17 cellular contexts compared by ENCODE assay signal in genomic region chr17:199806-200603, GRCh38. TPM values are rescaled to one million over a fixed set of nuclear protein-coding genes. Genes with fewer than 3 reads are reported as not detected.
DNase-seq lines count a peak whose midpoint lies in the region; ATAC-seq and TF ChIP-seq lines count a peak whose summit lies in the region.
"Had no signal": no experiment of that assay in that cellular context is flagged by ENCODE, and none has a peak within 500 bp of the region (broad histone marks: within the 10 kb centered on the region; RNA-seq: fewer than 3 reads in every experiment).

No MANE protein-coding gene starts in this region.

- no peaks in the 10 kb centered on the region for H3K79me2 ChIP-seq in mesendoderm (ENCODE audit: control insufficient read depth, insufficient read depth, low read length)

- H2AK5ac ChIP-seq in mesendoderm (ENCODE audit: low read length) = no peak overlapping the region

- no peak overlapping the region for H2BK5ac ChIP-seq in mesendoderm (ENCODE audit: low read length)

- WGBS in esophagus muscularis mucosa = 59% methylated on average over 13 of the region's 14 CpGs
- no CpG with 5 or more reads among the region's 14 CpGs for WGBS in mesendoderm (ENCODE audit: extremely low coverage, insufficient coverage, low lambda C conversion rate)
- WGBS in upper lobe of left lung, 2 donors = 38 to 41% methylated on average over 12 to 14 of the region's 14 CpGs

- H3K27me3 ChIP-seq in esophagus muscularis mucosa = peaks cover 0 to 56% (median 0%) of the 10 kb centered on the region in 4 donors
- no peaks in the 10 kb centered on the region for H3K27me3 ChIP-seq in mesendoderm (ENCODE audit: insufficient read depth, low read length, poor library complexity)
- H3K27me3 ChIP-seq in upper lobe of left lung = no peaks in the 10 kb centered on the region
- no peaks in the 10 kb centered on the region for H3K27me3 ChIP-seq in colonic mucosa

- H3K4ac ChIP-seq in mesendoderm (ENCODE audit: low read depth, low read length) = no peak overlapping the region

- H4K8ac ChIP-seq in mesendoderm (ENCODE audit: low read depth, low read length) = no peak overlapping the region

- peak in 1 of 2 donors; percentile 52 for ATAC-seq in upper lobe of left lung (ENCODE audit: low FRiP score in 2 of 2)
- ATAC-seq: activated CD8-positive, alpha-beta memory T cell treated with anti-CD3 and anti-CD28 coated beads, Interleukin-2, amount 10 ng/mL, durations not matched to agents 7 days and 5 days; activated naive CD8-positive, alpha-beta T cell treated with anti-CD3 and anti-CD28 coated beads, Interleukin-2, amount 50 U/mL, for 24 hours; natural killer cell had no signal

- no peak overlapping the region for H3K23ac ChIP-seq in mesendoderm (ENCODE audit: low read length)

- peak overlapping the region; percentile 22 for H3K56ac ChIP-seq in mesendoderm (ENCODE audit: low read length)

- H3K9me3 ChIP-seq in esophagus muscularis mucosa (no peaks in the 10 kb centered on the region), upper lobe of left lung (no peaks in the 10 kb centered on the region), colonic mucosa (no peaks in the 10 kb centered on the region)

- no peak overlapping the region for H2BK15ac ChIP-seq in mesendoderm (replicated peaks; ENCODE audit: low read depth)

- no peak overlapping the region for H2BK120ac ChIP-seq in mesendoderm (ENCODE audit: low read depth, low read length)

- peak overlapping the region in 3 of 4 donors; percentile 41 to 48 (median 43) for H3K27ac ChIP-seq in esophagus muscularis mucosa (replicated peaks in 1 of 4)
- no peak overlapping the region for H3K27ac ChIP-seq in mesendoderm (ENCODE audit: low read depth, low read length)
- H3K27ac ChIP-seq in upper lobe of left lung = peak overlapping the region in 3 of 4 donors; percentile 2 to 54 (median 35)
- no peak overlapping the region for H3K27ac ChIP-seq in colonic mucosa

- intact Hi-C loops in esophagus muscularis mucosa (cut with DNase I) (no loop called here), colonic mucosa (cut with DNase I) (no loop called here)

- H3K9ac ChIP-seq in mesendoderm (ENCODE audit: low read length) (no peak overlapping the region), colonic mucosa (ENCODE audit: low read depth in 2 of 2, low read length in 2 of 2) (no peak overlapping the region)

- TF ChIP-seq CTCF in esophagus muscularis mucosa (IDR thresholded peaks at IDR 0.05) (no peak), upper lobe of left lung (IDR thresholded peaks at IDR 0.05) (no peak), colonic mucosa (IDR thresholded peaks at IDR 0.05) (no peak)

- H3K4me2 ChIP-seq in mesendoderm (ENCODE audit: low read length) = no peak overlapping the region

- H4K5ac ChIP-seq in mesendoderm (ENCODE audit: low read length) = no peak overlapping the region

- no peak overlapping the region for H3K18ac ChIP-seq in mesendoderm (ENCODE audit: low read length)

- DNase-seq in RPMI8226 (peak; percentile 64), esophagus muscularis mucosa (ENCODE audit: extremely low spot score) (no peak), mesendoderm (no peak), upper lobe of left lung (peak; percentile 54 to 72), colonic mucosa (no peak), NCI-H69 (lab: John Stamatoyannopoulos, UW) (no peak), ureter (ENCODE audit: low spot score) (no peak)
- DNase-seq: activated CD8-positive, alpha-beta memory T cell treated with anti-CD3 and anti-CD28 coated beads, Interleukin-2, amount 10 ng/mL, durations not matched to agents 7 days and 5 days; activated naive CD8-positive, alpha-beta T cell treated with anti-CD3 and anti-CD28 coated beads, Interleukin-2, amount 50 U/mL, for 24 hours; effector CD4-positive, alpha-beta T cell; H9; hippocampal formation; KG1; natural killer cell; NCI-H2171; stimulated activated CD4-positive, alpha-beta T cell treated with anti-CD3 and anti-CD28 coated beads, Interleukin-1b, Interleukin-23, amount 100 ng/mL, for 48 hours; stimulated activated naive CD4-positive, alpha-beta T cell treated with Interleukin-2 at 50 U/mL for 16 hours had no signal

- no peak for TF ChIP-seq POLR2A in esophagus muscularis mucosa (IDR thresholded peaks at IDR 0.05; ENCODE audit: low read depth)
- no peak for TF ChIP-seq POLR2A in upper lobe of left lung (IDR thresholded peaks at IDR 0.05)

- H3K36me3 ChIP-seq in esophagus muscularis mucosa = no peaks in the 10 kb centered on the region
- H3K36me3 ChIP-seq in mesendoderm (ENCODE audit: control insufficient read depth, insufficient read depth, low read length) = no peaks in the 10 kb centered on the region
- H3K36me3 ChIP-seq in upper lobe of left lung = no peaks in the 10 kb centered on the region
- no peaks in the 10 kb centered on the region for H3K36me3 ChIP-seq in colonic mucosa

- H3K4me1 ChIP-seq in esophagus muscularis mucosa = peaks cover 12 to 24% (median 16%) of the 10 kb centered on the region in 4 donors
- no peaks in the 10 kb centered on the region for H3K4me1 ChIP-seq in mesendoderm (ENCODE audit: control insufficient read depth, low read depth, low read length)
- peaks cover 14 to 17% (median 16%) of the 10 kb centered on the region in 4 donors for H3K4me1 ChIP-seq in upper lobe of left lung
- no peaks in the 10 kb centered on the region for H3K4me1 ChIP-seq in colonic mucosa

- H3K4me3 ChIP-seq in esophagus muscularis mucosa (no peak overlapping the region), mesendoderm (ENCODE audit: low read length) (no peak overlapping the region), upper lobe of left lung (no peak overlapping the region), colonic mucosa (no peak overlapping the region)

- TF ChIP-seq EP300 in esophagus muscularis mucosa (IDR thresholded peaks at IDR 0.05) = no peak
- TF ChIP-seq EP300 in upper lobe of left lung (IDR thresholded peaks at IDR 0.05) = no peak

- H3K79me1 ChIP-seq in mesendoderm (ENCODE audit: low read length) = no peaks in the 10 kb centered on the region

RNA-seq across cellular contexts. Expression of gene DOC2B, which starts 18.6 kb away (rescaled TPM):
- total RNA-seq in esophagus muscularis mucosa (10 to 100 TPM; 10.4 to 18.0 (median 14.6) TPM), upper lobe of left lung (10 to 100 TPM in 1 of 6 donors, 1 to 10 TPM in 5; 1.0 to 10.2 (median 4.4) TPM), colonic mucosa (1 to 10 TPM; 1.3 to 4.4 TPM), ureter (23.5 TPM)
- polyA plus RNA-seq in mesendoderm (2013, experiment 1 of 2) = 0.49 TPM
- polyA plus RNA-seq in mesendoderm (2013, experiment 2 of 2) = 0.36 TPM

Comparison
In these comparisons a context has a peak if more than half of its experiments do, and no peak if none do; other contexts are left out.
1. DNase-seq: peak in RPMI8226 (single experiment) and upper lobe of left lung (2 of 2); none in esophagus muscularis mucosa (single experiment), mesendoderm (single experiment), colonic mucosa (single experiment), NCI-H69 (single experiment) and ureter (single experiment).
2. H3K27ac ChIP-seq: peak in esophagus muscularis mucosa (3 of 4) and upper lobe of left lung (3 of 4); none in mesendoderm (single experiment) and colonic mucosa (single experiment).